Comparison of ENCODE assay signal across 12 cellular contexts in genomic region chr2:159946326-159946992, GRCh38. TPM values are rescaled to one million over a fixed set of nuclear protein-coding genes. Genes with fewer than 3 reads are reported as not detected.
A peak's percentile ranks its signal among the peaks of the same experiment; 100 is the strongest.
DNase-seq lines count a peak whose midpoint lies in the region; ATAC-seq, FAIRE-seq and TF ChIP-seq lines count a peak whose summit lies in the region.
"Had no signal": no experiment of that assay in that cellular context is flagged by ENCODE, and none has a peak within 500 bp of the region (broad histone marks: within the 10 kb centered on the region; RNA-seq: fewer than 3 reads in every experiment).

No MANE protein-coding gene starts in this region.

- H3K9me3 Mint-ChIP-seq in osteocyte (ENCODE audit: unreplicated experiment), result no peaks in the 10 kb centered on the region

- no peaks in the 10 kb centered on the region for H3K27me3 Mint-ChIP-seq in osteocyte (ENCODE audit: unreplicated experiment)

- no peak for TF ChIP-seq CTCF in osteocyte (IDR thresholded peaks at IDR 0.05)

- peaks cover 37% of the 10 kb centered on the region for H3K36me3 Mint-ChIP-seq in osteocyte (ENCODE audit: unreplicated experiment)

- H3K4me3 Mint-ChIP-seq in osteocyte (ENCODE audit: unreplicated experiment), result peak overlapping the region; percentile 11

- peak overlapping the region; percentile 97 for H3K27ac Mint-ChIP-seq in osteocyte (ENCODE audit: unreplicated experiment)

- DNase-seq in GM03348 (ENCODE audit: low spot score), result peak; percentile 55
- peak; percentile 71 for DNase-seq in NCI-H748 (lab: John Stamatoyannopoulos, UW; ENCODE audit: unreplicated experiment)
- peak; percentile 91 for DNase-seq in dedifferentiated amniotic fluid mesenchymal stem cell (ENCODE audit: extremely low spot score)
- no peak for DNase-seq in osteocyte (ENCODE audit: extremely low spot score, unreplicated experiment)
- DNase-seq in RKO (ENCODE audit: low spot score), result no peak
- no peak for DNase-seq in T-helper 2 cell
- DNase-seq in urothelium cell line (ENCODE audit: low spot score), result no peak
- DNase-seq: MG63, OCI-M1, upper lobe of left lung had no signal

- no peak for ATAC-seq in HG02610 (IDR thresholded peaks at IDR 0.05; ENCODE audit: unreplicated experiment)

- H3K4me1 Mint-ChIP-seq in osteocyte (ENCODE audit: unreplicated experiment), result peaks cover 63% of the 10 kb centered on the region

- FAIRE-seq in urothelium cell line (lab: Jason Lieb, UNC), result no peak
- FAIRE-seq: D721Med had no signal

RNA-seq across cellular contexts. Expression of gene LY75, which starts 41.9 kb away (rescaled TPM):
- total RNA-seq in osteocyte, result 0.63 and 0.86 TPM in 2 replicates

Comparison
In these comparisons a context has a peak if more than half of its experiments do, and no peak if none do; other contexts are left out.
1. DNase-seq: peak in GM03348 (single experiment), NCI-H748 (single experiment) and dedifferentiated amniotic fluid mesenchymal stem cell (single experiment); none in osteocyte (single experiment), RKO (single experiment), T-helper 2 cell (0 of 5) and urothelium cell line (single experiment).